ENCODE assay signal across 8 cellular contexts in genomic region chr9:6907772-6908381, GRCh38.
DNase-seq lines count a peak whose midpoint lies in the region; ATAC-seq and TF ChIP-seq lines count a peak whose summit lies in the region.

No MANE protein-coding gene starts in this region.

- no peak overlapping the region for H3K27ac ChIP-seq in liver (ENCODE audit: low read depth in 1 of 2, low read length in 2 of 2)

- ATAC-seq in GM21515 (IDR thresholded peaks at IDR 0.05; ENCODE audit: unreplicated experiment): no peak
- no peak for ATAC-seq in left lobe of liver

- H3K9ac ChIP-seq in adipocyte (ENCODE audit: low read length): no peak overlapping the region
- H3K9ac ChIP-seq in liver (ENCODE audit: low read depth in 1 of 2, low read length in 2 of 2): no peak overlapping the region

- H3K9me3 ChIP-seq in adipocyte (ENCODE audit: control insufficient read depth, low read length) (no peaks in the 10 kb centered on the region), liver (ENCODE audit: control insufficient read depth in 4 of 4, low read length in 3 of 4) (no peaks in the 10 kb centered on the region)

- DNase-seq in CD14-positive monocyte (ENCODE audit: low spot score): no peak
- peak; percentile 26 for DNase-seq in HT1080 (ENCODE audit: low read depth)
- peak; percentile 66 for DNase-seq in adipocyte (ENCODE audit: low read depth)
- no peak for DNase-seq in activated naive CD4-positive, alpha-beta T cell treated with anti-CD3 and anti-CD28 coated beads, Interleukin-2, amount 50 U/mL, for 16 hours
- DNase-seq in activated naive CD4-positive, alpha-beta T cell treated with anti-CD3 and anti-CD28 coated beads, Interleukin-2, amount 10 ng/mL, durations not matched to agents 7 days and 5 days: no peak
- no peak for DNase-seq in left lobe of liver (ENCODE audit: low spot score)

- H3K36me3 ChIP-seq in adipocyte (ENCODE audit: control insufficient read depth, insufficient read depth, low read length, severe bottlenecking) (peaks cover 3% of the 10 kb centered on the region), liver (ENCODE audit: control insufficient read depth in 4 of 4, insufficient read depth in 3 of 4, low read depth in 1 of 4, low read length in 3 of 4) (no peaks in the 10 kb centered on the region)

- CTCF ChIA-PET in activated naive CD4-positive, alpha-beta T cell treated with anti-CD3 and anti-CD28 coated beads, Interleukin-2, amount 10 ng/mL, durations not matched to agents 7 days and 5 days (lab: Charles Lee): interaction anchor here (1.9 kb wide), 1 partner anchor 10 kb away, joined by 5 read pairs; no protein-coding TSS in a partner anchor

- H3K9me3 Mint-ChIP-seq in CD14-positive monocyte: no peaks in the 10 kb centered on the region
- no peaks in the 10 kb centered on the region for H3K9me3 Mint-ChIP-seq in activated naive CD4-positive, alpha-beta T cell treated with anti-CD3 and anti-CD28 coated beads, Interleukin-2, amount 10 ng/mL, durations not matched to agents 7 days and 5 days

- intact Hi-C loops in CD14-positive monocyte (cut with micrococcal nuclease): no loop called here

- H3K4me1 Mint-ChIP-seq in CD14-positive monocyte: peaks cover 13% of the 10 kb centered on the region
- peaks cover 4% of the 10 kb centered on the region for H3K4me1 Mint-ChIP-seq in activated naive CD4-positive, alpha-beta T cell treated with anti-CD3 and anti-CD28 coated beads, Interleukin-2, amount 10 ng/mL, durations not matched to agents 7 days and 5 days

- H3K27ac Mint-ChIP-seq in CD14-positive monocyte: no peak overlapping the region
- H3K27ac Mint-ChIP-seq in activated naive CD4-positive, alpha-beta T cell treated with anti-CD3 and anti-CD28 coated beads, Interleukin-2, amount 10 ng/mL, durations not matched to agents 7 days and 5 days: no peak overlapping the region

- no peaks in the 10 kb centered on the region for H3K27me3 Mint-ChIP-seq in CD14-positive monocyte (ENCODE audit: low read depth in 3 of 3)
- H3K27me3 Mint-ChIP-seq in activated naive CD4-positive, alpha-beta T cell treated with anti-CD3 and anti-CD28 coated beads, Interleukin-2, amount 10 ng/mL, durations not matched to agents 7 days and 5 days: no peaks in the 10 kb centered on the region

- WGBS in liver: 90% methylated on average over 4 of the region's 4 CpGs

- no peak overlapping the region for H3K4me3 ChIP-seq in adipocyte (ENCODE audit: low read length)
- no peak overlapping the region for H3K4me3 ChIP-seq in liver (ENCODE audit: low read depth in 1 of 3, low read length in 3 of 3)

- peaks cover 15 to 16% of the 10 kb centered on the region in 2 donors for H3K36me3 Mint-ChIP-seq in CD14-positive monocyte
- no peaks in the 10 kb centered on the region for H3K36me3 Mint-ChIP-seq in activated naive CD4-positive, alpha-beta T cell treated with anti-CD3 and anti-CD28 coated beads, Interleukin-2, amount 10 ng/mL, durations not matched to agents 7 days and 5 days

- TF ChIP-seq CTCF in CD14-positive monocyte (IDR thresholded peaks at IDR 0.05): peak; percentile 27
- TF ChIP-seq CTCF in liver (IDR thresholded peaks at IDR 0.05; ENCODE audit: low read depth, low read length, missing input control): peak; percentile 41

- peak; percentile 64 to 69 for TF ChIP-seq RAD21 in liver (IDR thresholded peaks at IDR 0.05)

- no peak overlapping the region for H3K4me3 Mint-ChIP-seq in CD14-positive monocyte
- H3K4me3 Mint-ChIP-seq in activated naive CD4-positive, alpha-beta T cell treated with anti-CD3 and anti-CD28 coated beads, Interleukin-2, amount 10 ng/mL, durations not matched to agents 7 days and 5 days: no peak overlapping the region

- H3K4me1 ChIP-seq in adipocyte (ENCODE audit: control insufficient read depth, insufficient read depth, low read length) (peaks cover 13% of the 10 kb centered on the region), liver (ENCODE audit: control insufficient read depth in 4 of 4, insufficient read depth in 4 of 4, low read length in 3 of 4) (peaks cover 5 to 21% (median 6%) of the 10 kb centered on the region in 4 donors)

- H3K27me3 ChIP-seq in adipocyte (replicated peaks; ENCODE audit: control insufficient read depth, insufficient read depth, low read length): no peaks in the 10 kb centered on the region
- no peaks in the 10 kb centered on the region for H3K27me3 ChIP-seq in liver (ENCODE audit: control insufficient read depth in 4 of 4, insufficient read depth in 4 of 4, low read length in 3 of 4)

TF ChIP-seq in liver, 16 proteins besides CTCF, POLR2A, EP300 and RAD21:
- TF ChIP-seq SP1 (IDR thresholded peaks at IDR 0.05): no peak
- TF ChIP-seq MAX (IDR thresholded peaks at IDR 0.05): no peak
- no peak for TF ChIP-seq HNF4G (IDR thresholded peaks at IDR 0.05)
TF ChIP-seq in liver: peak in this region for 0.

Comparison
In these comparisons a context has a peak if more than half of its experiments do, and no peak if none do; other contexts are left out.
1. DNase-seq: peak in HT1080 (single experiment) and adipocyte (single experiment); none in CD14-positive monocyte (single experiment), activated naive CD4-positive, alpha-beta T cell treated with anti-CD3 and anti-CD28 coated beads, Interleukin-2, amount 50 U/mL, for 16 hours (single experiment), activated naive CD4-positive, alpha-beta T cell treated with anti-CD3 and anti-CD28 coated beads, Interleukin-2, amount 10 ng/mL, durations not matched to agents 7 days and 5 days (single experiment) and left lobe of liver (single experiment).